ENCODE assay signal across 8 cellular contexts in genomic region chrX:100731441-100732281, GRCh38. TPM values are rescaled to one million over a fixed set of nuclear protein-coding genes. Genes with fewer than 3 reads are reported as not detected.
DNase-seq lines count a peak whose midpoint lies in the region; ATAC-seq and TF ChIP-seq lines count a peak whose summit lies in the region.

Gene SYTL4, minus strand, starts transcription at chrX:100732121. Its CDS starts 30,084 bp downstream, at chrX:100702037.

- H3K27ac ChIP-seq in GM23338 (ENCODE audit: low read depth) = no peak within 1 kb of the TSS
- no peak within 1 kb of the TSS for H3K27ac ChIP-seq in SK-N-SH (ENCODE audit: low read depth in 2 of 2, low read length in 1 of 2)
- H3K27ac ChIP-seq in cardiac muscle cell = no peak within 1 kb of the TSS
- H3K27ac ChIP-seq in parathyroid adenoma = no peak within 1 kb of the TSS

- H3K79me2 ChIP-seq in GM23338 (replicated peaks; ENCODE audit: insufficient read depth) (no peaks in the 10 kb centered on the region), SK-N-SH (ENCODE audit: insufficient read depth) (no peaks in the 10 kb centered on the region), parathyroid adenoma (no peaks in the 10 kb centered on the region)

- H3K4me1 ChIP-seq in GM23338 (ENCODE audit: insufficient read depth) = no peaks in the 10 kb centered on the region
- H3K4me1 ChIP-seq in SK-N-SH (ENCODE audit: control insufficient read depth in 1 of 2, insufficient read depth in 2 of 2, low read depth in 1 of 2, low read length in 1 of 2) = peaks cover 0 to 3% of the 10 kb centered on the region in 2 experiments; a peak in 1 of 4 replicates
- no peaks in the 10 kb centered on the region for H3K4me1 ChIP-seq in cardiac muscle cell (ENCODE audit: low read depth)
- H3K4me1 ChIP-seq in parathyroid adenoma = no peaks in the 10 kb centered on the region

- peak; percentile 92 for ATAC-seq in GM23338
- no peak for ATAC-seq in natural killer cell

- H3K4me1 Mint-ChIP-seq in GM23338 (no peaks in the 10 kb centered on the region), natural killer cell (no peaks in the 10 kb centered on the region)

- H3K9ac ChIP-seq in SK-N-SH = peak within 1 kb of the TSS; percentile 55
- H3K9ac ChIP-seq in parathyroid adenoma = no peak within 1 kb of the TSS

- no peaks in the 10 kb centered on the region for H3K9me3 Mint-ChIP-seq in GM23338
- no peaks in the 10 kb centered on the region for H3K9me3 Mint-ChIP-seq in natural killer cell

- no peaks in the 10 kb centered on the region for H3K36me3 Mint-ChIP-seq in GM23338 (ENCODE audit: low read depth)
- no peaks in the 10 kb centered on the region for H3K36me3 Mint-ChIP-seq in natural killer cell

- TF ChIP-seq EP300 in SK-N-SH (IDR thresholded peaks at IDR 0.05; ENCODE audit: borderline replicate concordance in 1 of 2, low read depth in 1 of 2, low read length in 1 of 2) = no peak

- no peaks in the 10 kb centered on the region for H3K9me2 ChIP-seq in GM23338 (ENCODE audit: insufficient read depth)
- H3K9me2 ChIP-seq in SK-N-SH = no peaks in the 10 kb centered on the region

- H3K9me3 ChIP-seq in SK-N-SH (no peaks in the 10 kb centered on the region), cardiac muscle cell (ENCODE audit: low read depth) (no peaks in the 10 kb centered on the region), parathyroid adenoma (ENCODE audit: control insufficient read depth, low read length) (no peaks in the 10 kb centered on the region)

- intact Hi-C loops in natural killer cell (cut with micrococcal nuclease) = no loop called here

- CTCF ChIA-PET in SK-N-SH (lab: Yijun Ruan, JAX) = interaction anchor here (1.0 to 4.1 kb wide), 5 partner anchors 20 to 60 kb away, joined by 3 to 29 read pairs (median 5); no protein-coding TSS in a partner anchor

- H3K27ac Mint-ChIP-seq in GM23338 (no peak within 1 kb of the TSS), natural killer cell (no peak within 1 kb of the TSS)

- WGBS in SK-N-SH (ENCODE audit: low lambda C conversion rate) = 4% methylated on average over 36 of the region's 60 CpGs

- peak within 1 kb of the TSS; percentile 74 for H2AFZ ChIP-seq in GM23338
- peak within 1 kb of the TSS; percentile 65; the same call in 1 of the 2 replicates for H2AFZ ChIP-seq in SK-N-SH (ENCODE audit: low read depth)
- H2AFZ ChIP-seq in parathyroid adenoma = peak within 1 kb of the TSS; percentile 58

- H3K4me2 ChIP-seq in GM23338 (peak within 1 kb of the TSS; percentile 79), SK-N-SH (peak within 1 kb of the TSS; percentile 71), parathyroid adenoma (ENCODE audit: low read length) (peak within 1 kb of the TSS; percentile 64)

- peaks cover 46% of the 10 kb centered on the region for H3K27me3 ChIP-seq in GM23338 (ENCODE audit: insufficient read depth)
- peaks cover 4% of the 10 kb centered on the region; the same call in 1 of the 2 replicates for H3K27me3 ChIP-seq in SK-N-SH (ENCODE audit: insufficient read depth)
- H3K27me3 ChIP-seq in cardiac muscle cell = peaks cover 10% of the 10 kb centered on the region
- no peaks in the 10 kb centered on the region for H3K27me3 ChIP-seq in parathyroid adenoma (ENCODE audit: control insufficient read depth, insufficient read depth, low read length)

- H3K4me3 ChIP-seq in GM23338 (peak within 1 kb of the TSS; percentile 64), SK-N-SH (ENCODE audit: low read depth in 2 of 2, low read length in 1 of 2) (peak within 1 kb of the TSS; percentile 62 to 67), cardiac muscle cell (peak within 1 kb of the TSS; percentile 48), parathyroid adenoma (ENCODE audit: low read depth, low read length) (peak within 1 kb of the TSS; percentile 55)

- POLR2A ChIA-PET in SK-N-SH (lab: Yijun Ruan, JAX) = no interaction called here

- peak within 1 kb of the TSS; percentile 77 for H3K4me3 Mint-ChIP-seq in GM23338
- H3K4me3 Mint-ChIP-seq in natural killer cell = no peak within 1 kb of the TSS

- no peak for TF ChIP-seq RAD21 in SK-N-SH (IDR thresholded peaks at IDR 0.05; ENCODE audit: low read length)

- H3F3A ChIP-seq in GM23338 (replicated peaks; ENCODE audit: low read depth) = no peaks in the 10 kb centered on the region
- H3F3A ChIP-seq in SK-N-SH (replicated peaks; ENCODE audit: insufficient read depth) = no peaks in the 10 kb centered on the region

- peaks cover 29% of the 10 kb centered on the region for H3K27me3 Mint-ChIP-seq in GM23338 (ENCODE audit: insufficient read depth, low read depth, poor library complexity)
- H3K27me3 Mint-ChIP-seq in natural killer cell (ENCODE audit: low read depth in 2 of 2) = peaks cover 16 to 50% of the 10 kb centered on the region in 2 donors

- H4K20me1 ChIP-seq in GM23338 (replicated peaks; ENCODE audit: insufficient read depth) (no peaks in the 10 kb centered on the region), SK-N-SH (ENCODE audit: insufficient read depth) (no peaks in the 10 kb centered on the region)

- TF ChIP-seq CTCF in GM23338 (conservative IDR thresholded peaks at IDR 0.05; ENCODE audit: low read depth in 2 of 2) = no peak; a peak in 1 of 4 replicates
- no peak for TF ChIP-seq CTCF in SK-N-SH (IDR thresholded peaks at IDR 0.05)
- TF ChIP-seq CTCF in cardiac muscle cell (IDR thresholded peaks at IDR 0.05; ENCODE audit: low read depth, low read length) = no peak
- no peak for TF ChIP-seq CTCF in parathyroid adenoma (IDR thresholded peaks at IDR 0.05)
- TF ChIP-seq CTCF in natural killer cell (IDR thresholded peaks at IDR 0.05) = no peak

- no peaks in the 10 kb centered on the region for H3K36me3 ChIP-seq in GM23338 (ENCODE audit: insufficient read depth)
- no peaks in the 10 kb centered on the region for H3K36me3 ChIP-seq in SK-N-SH (replicated peaks in 1 of 2; ENCODE audit: control insufficient read depth in 1 of 2, insufficient read depth in 2 of 2, low read length in 1 of 2)
- no peaks in the 10 kb centered on the region for H3K36me3 ChIP-seq in cardiac muscle cell
- no peaks in the 10 kb centered on the region for H3K36me3 ChIP-seq in parathyroid adenoma (ENCODE audit: control insufficient read depth, insufficient read depth, low read length)

- peak; percentile 60 for DNase-seq in GM23338 (ENCODE audit: low spot score)
- peak; percentile 60 for DNase-seq in SK-N-SH
- peak in 1 of 2 donors; percentile 28 for DNase-seq in cardiac muscle cell (ENCODE audit: low read depth in 1 of 2, low spot score in 1 of 2)
- DNase-seq in natural killer cell = no peak
- DNase-seq in activated CD4-positive, CD25-positive, alpha-beta regulatory T cell (lab: John Stamatoyannopoulos, UW) = no peak
- DNase-seq in activated naive CD4-positive, alpha-beta T cell treated with anti-CD3 and anti-CD28 coated beads, Interleukin-2, amount 50 U/mL, for 16 hours = no peak
- DNase-seq in superior temporal gyrus (ENCODE audit: extremely low spot score) = no peak

TF ChIP-seq in SK-N-SH, 30 proteins besides CTCF, POLR2A, EP300 and RAD21:
- TF ChIP-seq PBX3 (IDR thresholded peaks at IDR 0.05) = no peak
- no peak for TF ChIP-seq ZBTB33 (IDR thresholded peaks at IDR 0.05; ENCODE audit: borderline replicate concordance, low read depth)
- no peak for TF ChIP-seq TEAD4 (IDR thresholded peaks at IDR 0.05; ENCODE audit: borderline replicate concordance, insufficient read depth)
- TF ChIP-seq NRF1 (IDR thresholded peaks at IDR 0.05; ENCODE audit: low read depth, low read length) = no peak
- no peak for TF ChIP-seq SIN3A (IDR thresholded peaks at IDR 0.05; ENCODE audit: borderline replicate concordance, low read depth, low read length)
- TF ChIP-seq POLR2AphosphoS5 (IDR thresholded peaks at IDR 0.05; ENCODE audit: low read depth, low read length) = no peak
- no peak for TF ChIP-seq TAF1 (IDR thresholded peaks at IDR 0.05; ENCODE audit: borderline replicate concordance, low read depth, low read length)
- TF ChIP-seq ELF1 (IDR thresholded peaks at IDR 0.05) = no peak
- no peak for TF ChIP-seq YY1 (IDR thresholded peaks at IDR 0.05; ENCODE audit: low read depth)

RNA-seq across cellular contexts. Expression of gene SYTL4, which starts in this region (rescaled TPM):
- total RNA-seq in GM23338 (2014; rRNA removed; shearing (Covaris generic)) = 0.28 TPM in 1 of 2 replicates, not detected in the other
- polyA plus RNA-seq in GM23338 (2016; fragmentation: Nextera tagmentation; extraction: Ambion mirVana) (0.85 TPM in 1 of 2 replicates, not detected in the other), SK-N-SH (2012; rRNA removed) (2.3 and 3.1 TPM in 2 replicates), cardiac muscle cell (23.9 and 41.3 TPM in 2 replicates)
- 2.5 TPM in 2 replicates for polyA plus RNA-seq in SK-N-SH (2012; cell fraction: cytosol; rRNA removed)
- 3.1 and 5.7 TPM in 2 replicates for polyA plus RNA-seq in SK-N-SH (2012; cell fraction: nucleus; rRNA removed)
- total RNA-seq in cardiac muscle cell (17.5 and 37.5 TPM in 2 replicates), natural killer cell (under 1 TPM in 2 of 3 donors, not detected in 1; 0.30 to 0.85 TPM)

Comparison
In these comparisons a context has a peak if more than half of its experiments do, and no peak if none do; other contexts are left out.
1. RNA of gene SYTL4 (total RNA-seq): 17.5 to 37.5 TPM in cardiac muscle cell; 0.30 to 0.85 TPM in natural killer cell and 0.28 TPM in GM23338; every median in the first group is over 10 times any median in the second.
2. Peak in DNase-seq, ATAC-seq, H3K4me3 ChIP-seq and H3K4me2 ChIP-seq in GM23338; RNA of the gene not detected or under 1 TPM.
3. Peak in every context shown above with its lines, with median percentiles within 50 percentile points of each other: H2AFZ ChIP-seq, H3K4me2 ChIP-seq and H3K4me3 ChIP-seq.